In genomic region chr10:42724660-42725059, GRCh38 we compare ENCODE assay signal across 8 cellular contexts. TPM values are rescaled to one million over a fixed set of nuclear protein-coding genes. Genes with fewer than 3 reads are reported as not detected.
DNase-seq lines count a peak whose midpoint lies in the region; ATAC-seq, FAIRE-seq and TF ChIP-seq lines count a peak whose summit lies in the region.
"Not testable (repeated sequence)": the region's sequence is repeated elsewhere in the genome, so short reads cannot be mapped to it uniquely, and the experiment has no call there.

No MANE protein-coding gene starts in this region.

- H3K4me1 ChIP-seq in PC-3 (ENCODE audit: insufficient read depth, low read length); body of pancreas; pancreas: not testable (repeated sequence)

- POLR2A ChIA-PET in PC-3 (lab: Charles Lee; ENCODE audit: unreplicated experiment) = not testable (repeated sequence)

- not testable (repeated sequence) for H3K9me3 ChIP-seq in PC-3 (ENCODE audit: low read length); body of pancreas; pancreas

- H3K27ac ChIP-seq in PC-3 (ENCODE audit: low read length); body of pancreas; pancreas: not testable (repeated sequence)

- H3K9me2 ChIP-seq in PC-3 (replicated peaks; ENCODE audit: low read length) = not testable (repeated sequence)

- H3K79me2 ChIP-seq in PC-3 (ENCODE audit: low read length) = not testable (repeated sequence)

- H4K20me1 ChIP-seq in PC-3 (ENCODE audit: low read length) = not testable (repeated sequence)

- BruUV-seq in PC-3 (replicated peaks; lab: Mats Ljungman, UMichigan) = not testable (repeated sequence)

- TF ChIP-seq CTCF in PC-3 (conservative IDR thresholded peaks at IDR 0.05; ENCODE audit: low read depth, low read length); body of pancreas (IDR thresholded peaks at IDR 0.05); pancreas (IDR thresholded peaks at IDR 0.05): not testable (repeated sequence)

- WGBS in body of pancreas, 2 donors = 3 to 10% methylated on average over 2 of the region's 2 CpGs
- WGBS in pancreas, 2 donors = 13 to 29% methylated on average over 2 of the region's 2 CpGs

- not testable (repeated sequence) for H3F3A ChIP-seq in PC-3 (ENCODE audit: low read length, unreplicated experiment)

- peaks cover 37% of the 10 kb centered on the region for H3K27me3 ChIP-seq in PC-3 (ENCODE audit: low read length)
- not testable (repeated sequence) for H3K27me3 ChIP-seq in body of pancreas, pancreas

- H3K4me2 ChIP-seq in PC-3 (ENCODE audit: low read length) = not testable (repeated sequence)

- TF ChIP-seq POLR2A in body of pancreas (IDR thresholded peaks at IDR 0.05) = not testable (repeated sequence)

- not testable (repeated sequence) for ATAC-seq in PC-3
- peak; percentile 42 for ATAC-seq in body of pancreas
- ATAC-seq in pancreas = peak; percentile 71 to 93 (median 86)

- intact Hi-C loops in PC-3 (cut with micrococcal nuclease); body of pancreas (cut with DNase I); pancreas (cut with DNase I): not testable (repeated sequence)

- CTCF ChIA-PET in PC-3 (lab: Charles Lee) = not testable (repeated sequence)

- peak; percentile 4 for FAIRE-seq in HTR-8/SVneo (lab: Jason Lieb, UNC)
- not testable (repeated sequence) for FAIRE-seq in pancreas (lab: Jason Lieb, UNC)
- peak; percentile 13 for FAIRE-seq in urothelium cell line (lab: Jason Lieb, UNC)

- H3K9ac ChIP-seq in PC-3 (ENCODE audit: low read length) = not testable (repeated sequence)

- not testable (repeated sequence) for H3K36me3 ChIP-seq in PC-3 (ENCODE audit: low read depth, low read length); body of pancreas (replicated peaks in 1 of 2; ENCODE audit: insufficient read depth in 1 of 2, low read depth in 2 of 2); pancreas

- H3K4me3 ChIP-seq in PC-3 (ENCODE audit: low read length); body of pancreas; pancreas: not testable (repeated sequence)

- not testable (repeated sequence) for H2AFZ ChIP-seq in PC-3 (ENCODE audit: low read length)

- not testable (repeated sequence) for DNase-seq in HTR-8/SVneo (ENCODE audit: insufficient read length, low spot score); urothelium cell line (ENCODE audit: low spot score)
- peak; percentile 9 for DNase-seq in NCI-H2171 (lab: John Stamatoyannopoulos, UW)
- peak; percentile 1 for DNase-seq in NCI-H69 (lab: John Stamatoyannopoulos, UW)
- DNase-seq in PC-3 = peak; percentile 23
- peak; percentile 14 to 67 (median 40) for DNase-seq in body of pancreas
- peak; percentile 36 for DNase-seq in cerebellar cortex (ENCODE audit: low spot score)
- peak in 4 of 6 donors; percentile 29 to 47 (median 38) for DNase-seq in pancreas

RNA-seq across cellular contexts. Expression of gene BMS1, which starts 57.9 kb away (rescaled TPM):
- total RNA-seq in PC-3 (2014; rRNA removed) = 36.6 and 41.9 TPM in 2 replicates
- 1 to 10 TPM; 8.0 to 8.6 TPM for total RNA-seq in body of pancreas
- total RNA-seq in pancreas = 1 to 10 TPM; 4.1 to 7.7 (median 6.9) TPM
- 1 to 10 TPM; 5.1 to 9.3 TPM for polyA plus RNA-seq in pancreas
